8 cellular contexts compared by ENCODE assay signal in genomic region chr22:20429254-20430100, GRCh38. TPM values are rescaled to one million over a fixed set of nuclear protein-coding genes. Genes with fewer than 3 reads are reported as not detected.
A peak's percentile ranks its signal among the peaks of the same experiment; 100 is the strongest.
DNase-seq lines count a peak whose midpoint lies in the region; ATAC-seq lines count a peak whose summit lies in the region.

No MANE protein-coding gene starts in this region.

- H3K36me3 Mint-ChIP-seq in activated naive CD4-positive, alpha-beta T cell treated with anti-CD3 and anti-CD28 coated beads, Interleukin-2, amount 50 U/mL, for 24 hours = peaks cover 2% of the 10 kb centered on the region

- H3K27ac Mint-ChIP-seq in activated naive CD4-positive, alpha-beta T cell treated with anti-CD3 and anti-CD28 coated beads, Interleukin-2, amount 50 U/mL, for 24 hours = no peak overlapping the region

- DNase-seq in T follicular helper cell (ENCODE audit: low read depth) = peak; percentile 75
- DNase-seq in left colon = peak; percentile 74 to 87
- DNase-seq in stimulated activated CD8-positive, alpha-beta memory T cell treated with anti-CD3 and anti-CD28 coated beads, Interleukin-15, amount 100 ng/mL, for 4 hours (ENCODE audit: low read depth in 2 of 2) = peak; percentile 56 to 64
- DNase-seq in NCI-H1930 (lab: John Stamatoyannopoulos, UW) = no peak
- DNase-seq in NCI-H2107 treated with DMSO at 0.1 percent for 48 hours (lab: John Stamatoyannopoulos, UW; ENCODE audit: unreplicated experiment) = no peak

- intact Hi-C loops in left colon (cut with DNase I, micrococcal nuclease) = loop anchor here in 1 of 2 donors (10.0 kb wide), 1 partner anchor 65 kb away; the partner anchor contains the start of gene KLHL22

- no peaks in the 10 kb centered on the region for H3K9me3 Mint-ChIP-seq in activated naive CD4-positive, alpha-beta T cell treated with anti-CD3 and anti-CD28 coated beads, Interleukin-2, amount 50 U/mL, for 24 hours

- peak overlapping the region; percentile 81 for H3K4me3 Mint-ChIP-seq in activated naive CD4-positive, alpha-beta T cell treated with anti-CD3 and anti-CD28 coated beads, Interleukin-2, amount 50 U/mL, for 24 hours

- H3K27me3 Mint-ChIP-seq in activated naive CD4-positive, alpha-beta T cell treated with anti-CD3 and anti-CD28 coated beads, Interleukin-2, amount 50 U/mL, for 24 hours = peaks cover 17% of the 10 kb centered on the region

- peaks cover 22% of the 10 kb centered on the region for H3K4me1 Mint-ChIP-seq in activated naive CD4-positive, alpha-beta T cell treated with anti-CD3 and anti-CD28 coated beads, Interleukin-2, amount 50 U/mL, for 24 hours

- ATAC-seq in GM21381 (IDR thresholded peaks at IDR 0.05; ENCODE audit: unreplicated experiment) = peak; percentile 58
- ATAC-seq in left colon = peak; percentile 84
- no peak for ATAC-seq in GM21423 (IDR thresholded peaks at IDR 0.05; ENCODE audit: unreplicated experiment)

RNA-seq across cellular contexts. Expression of gene SCARF2, which starts 8.1 kb away (rescaled TPM):
- 1 to 10 TPM; 1.8 to 3.2 TPM for total RNA-seq in left colon

RNA-seq across cellular contexts. Expression of gene ZNF74, which starts 35.5 kb away (rescaled TPM):
- 1 to 10 TPM; 5.5 to 7.2 TPM for total RNA-seq in left colon

Comparison
In these comparisons a context has a peak if more than half of its experiments do, and no peak if none do; other contexts are left out.
1. DNase-seq: peak in T follicular helper cell (single experiment), left colon (2 of 2) and stimulated activated CD8-positive, alpha-beta memory T cell treated with anti-CD3 and anti-CD28 coated beads, Interleukin-15, amount 100 ng/mL, for 4 hours (2 of 2); none in NCI-H1930 (0 of 2) and NCI-H2107 treated with DMSO at 0.1 percent for 48 hours (single experiment).